ENCODE assay signal across 12 cellular contexts in genomic region chr5:124718376-124718775, GRCh38. TPM values are rescaled to one million over a fixed set of nuclear protein-coding genes. Genes with fewer than 3 reads are reported as not detected.
DNase-seq lines count a peak whose midpoint lies in the region; ATAC-seq, FAIRE-seq and TF ChIP-seq lines count a peak whose summit lies in the region.
"Had no signal": no experiment of that assay in that cellular context is flagged by ENCODE, and none has a peak within 500 bp of the region (broad histone marks: within the 10 kb centered on the region; RNA-seq: fewer than 3 reads in every experiment).

No MANE protein-coding gene starts in this region.

- no peaks in the 10 kb centered on the region for H3K27me3 ChIP-seq in K562 (ENCODE audit: control insufficient read depth in 2 of 2, insufficient read depth in 2 of 2, low read length in 2 of 2)
- no peaks in the 10 kb centered on the region for H3K27me3 ChIP-seq in testis
- H3K27me3 ChIP-seq: colonic mucosa had no signal

- no peak overlapping the region for H3K4me2 ChIP-seq in K562 (ENCODE audit: insufficient read depth, low read length)

- no peak for TF ChIP-seq CTCF in K562 (IDR thresholded peaks at IDR 0.05 in 2 of 3, conservative IDR thresholded peaks at IDR 0.05 in 1 of 3; ENCODE audit: insufficient read depth in 2 of 3, low read depth in 1 of 3, low read length in 3 of 3)
- TF ChIP-seq CTCF in testis (IDR thresholded peaks at IDR 0.05): no peak

- ATAC-seq in K562: no peak
- ATAC-seq: GM12878 had no signal

- POLR2A ChIA-PET in K562 (lab: Yijun Ruan, JAX): interaction anchor here (0.6 to 1.2 kb wide), 2 partner anchors 10 to 11 kb away, joined by 3 read pairs; no protein-coding TSS in a partner anchor
- POLR2A ChIA-PET in activated CD4-positive, alpha-beta memory T cell treated with anti-CD3 and anti-CD28 coated beads for 36 hours (lab: Charles Lee): no interaction called here

- H3K4me3 ChIP-seq in K562 (no peak overlapping the region), testis (no peak overlapping the region)
- H3K4me3 ChIP-seq: colonic mucosa, GM12878 had no signal

- H2AFZ ChIP-seq in K562 (ENCODE audit: low read depth, low read length): no peak overlapping the region

- no peak for TF ChIP-seq RAD21 in K562 (CRISPR knock-in tag; conservative IDR thresholded peaks at IDR 0.05 in 1 of 2, IDR thresholded peaks at IDR 0.05 in 1 of 2)

- no peak overlapping the region for H3K4me3 Mint-ChIP-seq in activated CD4-positive, alpha-beta memory T cell treated with anti-CD3 and anti-CD28 coated beads for 36 hours
- H3K4me3 Mint-ChIP-seq: CD4-positive, CD25-positive, alpha-beta regulatory T cell had no signal

- peaks cover 0 to 3% of the 10 kb centered on the region in 2 experiments; a peak in 1 of 5 replicates for H3K4me1 ChIP-seq in K562 (replicated peaks in 1 of 2; ENCODE audit: control insufficient read depth in 2 of 2, insufficient read depth in 2 of 2, low read length in 2 of 2)
- H3K4me1 ChIP-seq in testis: no peaks in the 10 kb centered on the region
- H3K4me1 ChIP-seq: colonic mucosa had no signal

- no peaks in the 10 kb centered on the region for H3K27me3 Mint-ChIP-seq in activated CD4-positive, alpha-beta memory T cell treated with anti-CD3 and anti-CD28 coated beads for 36 hours
- H3K27me3 Mint-ChIP-seq: CD4-positive, CD25-positive, alpha-beta regulatory T cell had no signal

- no peak for TF ChIP-seq EP300 in K562 (IDR thresholded peaks at IDR 0.05; ENCODE audit: low read length)

- no peaks in the 10 kb centered on the region for H3K36me3 Mint-ChIP-seq in activated CD4-positive, alpha-beta memory T cell treated with anti-CD3 and anti-CD28 coated beads for 36 hours
- H3K36me3 Mint-ChIP-seq: CD4-positive, CD25-positive, alpha-beta regulatory T cell had no signal

- H3K9me3 ChIP-seq in K562 (replicated peaks; ENCODE audit: control insufficient read depth, insufficient read depth, low read depth, low read length): no peaks in the 10 kb centered on the region
- no peaks in the 10 kb centered on the region for H3K9me3 ChIP-seq in testis
- H3K9me3 ChIP-seq: colonic mucosa had no signal

- H3K9me3 Mint-ChIP-seq in activated CD4-positive, alpha-beta memory T cell treated with anti-CD3 and anti-CD28 coated beads for 36 hours: no peaks in the 10 kb centered on the region

- H3K27ac ChIP-seq in K562 (ENCODE audit: extremely low read depth, low read depth, low read length) (no peak overlapping the region), testis (no peak overlapping the region)
- H3K27ac ChIP-seq: colonic mucosa had no signal

- DNase-seq in DMS79 (lab: John Stamatoyannopoulos, UW) (peak; percentile 26), NCI-H2029 treated with DMSO at 0.1 percent for 48 hours (lab: John Stamatoyannopoulos, UW) (peak; percentile 74), K562 (ENCODE audit: extremely low read depth in 1 of 4, low spot score in 3 of 4) (no peak), middle frontal gyrus (ENCODE audit: extremely low spot score, low spot score) (peak; percentile 78), testis (no peak), RPMI8226 (no peak)
- DNase-seq in activated CD4-positive, alpha-beta memory T cell treated with anti-CD3 and anti-CD28 coated beads for 36 hours: no peak
- DNase-seq in activated CD4-positive, alpha-beta T cell treated with anti-CD3 and anti-CD28 coated beads, Interleukin-2, amount 50 U/mL, for 48 hours: no peak
- DNase-seq: CD4-positive, CD25-positive, alpha-beta regulatory T cell; colonic mucosa had no signal

- no TSS peak for BruUV-seq in K562 (replicated peaks; lab: Mats Ljungman, UMichigan)

- no peaks in the 10 kb centered on the region for H3K36me3 ChIP-seq in K562 (ENCODE audit: control insufficient read depth, insufficient read depth, low read length)
- no peaks in the 10 kb centered on the region for H3K36me3 ChIP-seq in testis (ENCODE audit: low read depth, missing control alignments)
- H3K36me3 ChIP-seq: colonic mucosa had no signal

- no peak overlapping the region for H3K9ac ChIP-seq in K562 (ENCODE audit: insufficient read depth in 1 of 2, low read depth in 2 of 2, low read length in 2 of 2)

- no peak for TF ChIP-seq POLR2A in K562 (conservative IDR thresholded peaks at IDR 0.05)
- TF ChIP-seq POLR2A in testis (IDR thresholded peaks at IDR 0.05): no peak

- H3K79me2 ChIP-seq in K562 (ENCODE audit: control insufficient read depth, insufficient read depth, low read length): no peaks in the 10 kb centered on the region

- 5% methylated on average over 2 of the region's 2 CpGs for WGBS in K562 (ENCODE audit: insufficient coverage, low coverage, missing lambda C conversion rate)
- WGBS in testis, 2 donors: 72 to 75% methylated on average over 2 of the region's 2 CpGs

- FAIRE-seq in K562 (lab: Jason Lieb, UNC): no peak
- FAIRE-seq: GM12878, TTC549 had no signal

- no peaks in the 10 kb centered on the region for H3K4me1 Mint-ChIP-seq in activated CD4-positive, alpha-beta memory T cell treated with anti-CD3 and anti-CD28 coated beads for 36 hours (ENCODE audit: low read depth)
- H3K4me1 Mint-ChIP-seq: CD4-positive, CD25-positive, alpha-beta regulatory T cell had no signal

- CTCF ChIA-PET in K562 (lab: Yijun Ruan, JAX; ENCODE audit: low intra/inter-chr PET ratio): no interaction called here
- CTCF ChIA-PET in activated CD4-positive, alpha-beta memory T cell treated with anti-CD3 and anti-CD28 coated beads for 36 hours (lab: Charles Lee): no interaction called here

- H3K27ac Mint-ChIP-seq in activated CD4-positive, alpha-beta memory T cell treated with anti-CD3 and anti-CD28 coated beads for 36 hours: no peak overlapping the region
- H3K27ac Mint-ChIP-seq: CD4-positive, CD25-positive, alpha-beta regulatory T cell had no signal

- no peaks in the 10 kb centered on the region for H4K20me1 ChIP-seq in K562 (replicated peaks; ENCODE audit: control insufficient read depth, insufficient read depth, low read length)

- intact Hi-C loops in K562 (cut with micrococcal nuclease): no loop called here
- intact Hi-C loops in activated CD4-positive, alpha-beta memory T cell treated with anti-CD3 and anti-CD28 coated beads for 36 hours (cut with micrococcal nuclease): no loop called here
- intact Hi-C loops in testis (cut with DNase I; ENCODE audit: low total_unique reads): no loop called here

- H3K9me1 ChIP-seq in K562 (ENCODE audit: control insufficient read depth, insufficient read depth, low read length): no peaks in the 10 kb centered on the region

- in situ Hi-C loops in K562 (cut with MboI): no loop called here

TF ChIP-seq in K562, 482 proteins besides CTCF, POLR2A, EP300 and RAD21 (continues in another document):
- TF ChIP-seq MEIS2 (IDR thresholded peaks at IDR 0.05; ENCODE audit: partially characterized antibody): peak; percentile 61
- TF ChIP-seq SIRT6 (IDR thresholded peaks at IDR 0.05; ENCODE audit: low read depth, low read length): no peak
- no peak for TF ChIP-seq KDM5B (IDR thresholded peaks at IDR 0.05; ENCODE audit: insufficient replicate concordance, low read depth, low read length)
- TF ChIP-seq PTTG1 (tag; IDR thresholded peaks at IDR 0.05; ENCODE audit: low read depth): no peak
- TF ChIP-seq JUNB (CRISPR knock-in tag; conservative IDR thresholded peaks at IDR 0.05): no peak
- TF ChIP-seq LARP7 (IDR thresholded peaks at IDR 0.05): no peak
- TF ChIP-seq, protein P1, sequence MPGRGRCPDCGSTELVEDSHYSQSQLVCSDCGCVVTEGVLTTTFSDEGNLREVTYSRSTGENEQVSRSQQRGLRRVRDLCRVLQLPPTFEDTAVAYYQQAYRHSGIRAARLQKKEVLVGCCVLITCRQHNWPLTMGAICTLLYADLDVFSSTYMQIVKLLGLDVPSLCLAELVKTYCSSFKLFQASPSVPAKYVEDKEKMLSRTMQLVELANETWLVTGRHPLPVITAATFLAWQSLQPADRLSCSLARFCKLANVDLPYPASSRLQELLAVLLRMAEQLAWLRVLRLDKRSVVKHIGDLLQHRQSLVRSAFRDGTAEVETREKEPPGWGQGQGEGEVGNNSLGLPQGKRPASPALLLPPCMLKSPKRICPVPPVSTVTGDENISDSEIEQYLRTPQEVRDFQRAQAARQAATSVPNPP (IDR thresholded peaks at IDR 0.05; ENCODE audit: borderline replicate concordance, insufficient read depth, insufficient read length): no peak
- TF ChIP-seq ZNF184 (CRISPR knock-in tag; IDR thresholded peaks at IDR 0.05): no peak
- no peak for TF ChIP-seq RBM14 (IDR thresholded peaks at IDR 0.05; ENCODE audit: borderline replicate concordance, insufficient read depth, low read depth, low read length)
- TF ChIP-seq MCM3 (IDR thresholded peaks at IDR 0.05): no peak
- no peak for TF ChIP-seq ETS2 (tag; IDR thresholded peaks at IDR 0.05; ENCODE audit: borderline replicate concordance, poor library complexity, severe bottlenecking)

RNA-seq across cellular contexts. Expression of gene ZNF608, which starts 28.1 kb away (rescaled TPM):
- 0.76 and 2.3 TPM in 2 replicates for total RNA-seq in K562 (2011; cell fraction: chromatin; rRNA removed; ENCODE audit: low replicate concordance)
- 0.92 and 1.3 TPM in 2 replicates for total RNA-seq in K562 (2011; cell fraction: nucleolus; rRNA removed)
- total RNA-seq in K562 (2011; cell fraction: nucleoplasm; rRNA removed): 1.0 and 1.8 TPM in 2 replicates
- 1.00 and 1.5 TPM in 2 replicates for total RNA-seq in K562 (2014; rRNA removed)
- total RNA-seq in K562 (2014; rRNA removed; fragmentation: Illumina TruSeq; extraction: Trizol): 1.4 and 1.5 TPM in 2 replicates
- total RNA-seq in K562 (2015; rRNA removed; fragmentation: Illumina TruSeq; extraction: Trizol): 1.5 and 1.6 TPM in 2 replicates
- total RNA-seq in K562 (2021): 1.5 and 2.3 TPM in 2 replicates
- 0.69 and 0.89 TPM in 2 replicates for polyA plus RNA-seq in K562 (2011; rRNA removed)
- polyA plus RNA-seq in K562 (2011; cell fraction: cytosol; rRNA removed): 0.28 and 0.36 TPM in 2 replicates
- 0.48 and 1.3 TPM in 2 replicates for polyA plus RNA-seq in K562 (2011; cell fraction: nucleus; rRNA removed)
- polyA plus RNA-seq in K562 (2012): 1.5 and 3.0 TPM in 2 replicates
- polyA plus RNA-seq in K562 (2014; fragmentation: Illumina TruSeq; extraction: Trizol): 1.1 and 1.4 TPM in 2 replicates
- polyA plus RNA-seq in K562 (2014; fragmentation: Nextera tagmentation; extraction: Ambion mirVana): under 1 TPM; 0.38 to 0.83 TPM
- 0.69 and 1.5 TPM in 2 replicates for polyA plus RNA-seq in K562 (2014; rRNA removed)
- 0.93 and 1.3 TPM in 2 replicates for polyA minus RNA-seq in K562 (2011; rRNA and poly(A)+ RNA removed)
- polyA minus RNA-seq in K562 (2011; cell fraction: cytosol; rRNA and poly(A)+ RNA removed): 0.36 TPM in 1 of 2 replicates, not detected in the other
- 0.33 and 0.54 TPM in 2 replicates for polyA minus RNA-seq in K562 (2011; cell fraction: nucleus; rRNA and poly(A)+ RNA removed)
- total RNA-seq in activated CD4-positive, alpha-beta memory T cell treated with anti-CD3 and anti-CD28 coated beads for 36 hours: not detected
- 10 to 100 TPM; 42.1 to 42.4 TPM for total RNA-seq in testis
- 28.7 TPM for polyA plus RNA-seq in testis (ENCODE audit: insufficient read depth, low read depth, low replicate concordance)
- polyA plus RNA-seq: CD4-positive, CD25-positive, alpha-beta regulatory T cell had no signal

Comparison
In these comparisons a context has a peak if more than half of its experiments do, and no peak if none do; other contexts are left out.
1. DNase-seq: peak in DMS79 (single experiment), NCI-H2029 treated with DMSO at 0.1 percent for 48 hours (single experiment) and middle frontal gyrus (single experiment); none in K562 (0 of 4), activated CD4-positive, alpha-beta memory T cell treated with anti-CD3 and anti-CD28 coated beads for 36 hours (single experiment), testis (single experiment), activated CD4-positive, alpha-beta T cell treated with anti-CD3 and anti-CD28 coated beads, Interleukin-2, amount 50 U/mL, for 48 hours (0 of 2) and RPMI8226 (single experiment).
2. RNA of gene ZNF608, which starts 28.1 kb away (total RNA-seq): 42.1 to 42.4 TPM in testis; 0.76 to 2.3 TPM in K562 and not detected in activated CD4-positive, alpha-beta memory T cell treated with anti-CD3 and anti-CD28 coated beads for 36 hours; every median in the first group is over 10 times any median in the second.